Comparison of ENCODE assay signal across 9 cellular contexts in the genomic region with DNA sequence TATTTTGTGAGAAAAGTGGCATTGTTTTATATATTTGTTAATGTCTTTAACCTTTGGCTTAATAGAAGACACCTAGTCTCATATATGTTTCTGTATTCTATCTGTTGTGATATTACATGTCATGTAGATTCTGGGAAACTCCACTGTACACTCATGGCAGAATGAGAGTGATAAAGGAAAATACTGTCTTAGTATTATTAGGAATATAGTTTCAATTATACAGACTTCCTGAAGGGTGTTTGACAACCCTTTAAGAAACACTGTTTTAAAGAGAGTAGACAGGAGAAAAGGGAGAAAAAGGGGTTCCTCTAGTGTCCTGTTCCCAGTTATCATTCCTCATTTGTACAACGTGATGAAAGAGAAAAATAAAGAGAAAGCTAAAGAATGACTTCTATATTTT.
"Had no signal": no experiment of that assay in that cellular context is flagged by ENCODE, and none has a peak within 500 bp of the region (broad histone marks: within the 10 kb centered on the region; RNA-seq: fewer than 3 reads in every experiment).

No MANE protein-coding gene starts in this region.

- H2AFZ ChIP-seq: GM23248, GM23338 had no signal

- H3K4me3 ChIP-seq: GM23248, GM23338, HAP-1 had no signal

- H3K9ac ChIP-seq: GM23248 had no signal

- ATAC-seq: GM23338, HCT116 had no signal

- DNase-seq: GM23248, GOT3, H7, H9, HCEC 1CT, HFFc6 had no signal

- H3K27ac ChIP-seq: GM23248 had no signal

- H3K36me3 ChIP-seq: HAP-1 had no signal

- H3K4me2 ChIP-seq: GM23338 had no signal

- H3K9me3 ChIP-seq: HAP-1 had no signal
